18 cellular contexts compared by ENCODE assay signal in the genomic region with DNA sequence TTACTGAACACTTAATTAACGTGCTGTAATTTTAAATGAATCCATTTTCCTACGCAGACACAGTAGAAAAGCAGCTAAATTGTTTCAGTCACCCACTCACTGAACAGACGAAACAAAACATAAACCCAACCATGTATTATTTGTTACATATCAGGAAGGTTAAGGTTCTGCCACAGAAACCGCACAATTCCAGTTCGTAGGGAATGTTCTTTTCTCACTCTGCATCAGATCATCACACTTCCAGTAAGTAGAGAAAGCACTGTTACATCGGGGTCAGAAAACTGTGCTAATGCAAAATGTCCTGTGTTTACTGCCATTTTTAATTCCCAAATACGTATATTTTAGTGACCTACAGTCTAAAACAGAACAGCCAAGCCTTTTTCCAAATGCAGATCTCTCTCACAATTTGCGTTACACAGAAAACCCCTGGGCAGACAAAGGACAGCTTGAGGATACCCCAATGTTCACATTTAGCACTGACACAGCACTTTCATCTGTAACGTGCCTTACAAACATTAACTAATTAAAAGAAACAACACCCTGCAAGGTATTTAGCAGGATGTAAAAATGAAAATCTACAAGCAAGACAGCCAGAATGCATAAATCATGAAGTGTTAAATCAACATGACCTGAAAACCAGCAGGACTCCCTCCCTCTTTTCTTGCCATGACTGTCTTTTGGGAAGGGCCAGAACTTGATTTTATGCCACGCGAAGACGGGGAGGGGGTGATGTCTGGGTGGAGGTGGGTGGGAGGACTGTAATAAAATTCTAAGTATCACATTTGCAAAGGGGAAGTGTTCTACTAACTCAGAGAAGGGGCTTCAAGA. TPM values are rescaled to one million over a fixed set of nuclear protein-coding genes. Genes with fewer than 3 reads are reported as not detected.
A peak's percentile ranks its signal among the peaks of the same experiment; 100 is the strongest.
DNase-seq lines count a peak whose midpoint lies in the region; ATAC-seq and TF ChIP-seq lines count a peak whose summit lies in the region.
"Had no signal": no experiment of that assay in that cellular context is flagged by ENCODE, and none has a peak within 500 bp of the region (broad histone marks: within the 10 kb centered on the region; RNA-seq: fewer than 3 reads in every experiment).

No MANE protein-coding gene starts in this region.

- CTCF ChIA-PET in activated CD8-positive, alpha-beta T cell treated with anti-CD3 and anti-CD28 coated beads, Interleukin-2, amount 10 ng/mL, durations not matched to agents 7 days and 5 days (lab: Charles Lee): no interaction called here

- H3K27ac ChIP-seq in mesodermal cell (ENCODE audit: low read depth, low read length, severe bottlenecking): peak overlapping the region; percentile 29
- H3K27ac ChIP-seq: BLaER1 treated with 17β-estradiol and CSF1 and Interleukin-3, amounts not matched to agents 10 nM and 100 nM; sigmoid colon; testis had no signal

- no peak overlapping the region for H3K4me3 ChIP-seq in mesodermal cell (ENCODE audit: extremely low read depth, insufficient read depth, low read length, poor library complexity, severe bottlenecking)
- H3K4me3 ChIP-seq: BLaER1 treated with 17β-estradiol and CSF1 and Interleukin-3, amounts not matched to agents 10 nM and 100 nM; sigmoid colon; testis had no signal

- no peak for TF ChIP-seq CTCF in brain (conservative IDR thresholded peaks at IDR 0.05)

- H3K36me3 ChIP-seq in mesodermal cell (ENCODE audit: control insufficient read depth, insufficient read depth, low read length): no peaks in the 10 kb centered on the region
- H3K36me3 ChIP-seq: BLaER1 treated with 17β-estradiol and CSF1 and Interleukin-3, amounts not matched to agents 10 nM and 100 nM; sigmoid colon had no signal

- H3K4me1 ChIP-seq in mesodermal cell (ENCODE audit: control insufficient read depth, insufficient read depth, low read length, poor library complexity, severe bottlenecking): peaks cover 10% of the 10 kb centered on the region
- H3K4me1 ChIP-seq: sigmoid colon, testis had no signal

- DNase-seq in LHCN-M2 (ENCODE audit: low read depth) (peak; percentile 63), cardiac septum (ENCODE audit: low spot score) (no peak)
- DNase-seq in activated CD8-positive, alpha-beta T cell treated with anti-CD3 and anti-CD28 coated beads, Interleukin-2, amount 10 ng/mL, durations not matched to agents 7 days and 5 days: no peak
- DNase-seq: activated CD4-positive, alpha-beta memory T cell treated with anti-CD3 and anti-CD28 coated beads, Interleukin-2, amount 10 ng/mL, durations not matched to agents 7 days and 5 days; DMS53; mammary epithelial cell; NCI-H1092; NCI-H82; sigmoid colon; stimulated activated CD4-positive, alpha-beta T cell treated with anti-CD3 and anti-CD28 coated beads, Interleukin-4, amount 100 ng/mL, for 4 hours; testis had no signal

- peaks cover 19% of the 10 kb centered on the region for H3K9me3 ChIP-seq in mesodermal cell (ENCODE audit: control insufficient read depth, low read length)
- H3K9me3 ChIP-seq: sigmoid colon, testis had no signal

- H3K27me3 Mint-ChIP-seq in brain: no peaks in the 10 kb centered on the region
- peaks cover 11% of the 10 kb centered on the region for H3K27me3 Mint-ChIP-seq in activated CD8-positive, alpha-beta T cell treated with anti-CD3 and anti-CD28 coated beads, Interleukin-2, amount 10 ng/mL, durations not matched to agents 7 days and 5 days (ENCODE audit: low read depth)
- H3K27me3 Mint-ChIP-seq: activated T-helper 17 cell treated with anti-CD3 and anti-CD28 coated beads, Interleukin-2, amount 50 U/mL, for 72 hours; IgD-negative memory B cell had no signal

- peak overlapping the region in 4 of 5 experiments; percentile 4 to 66 (median 20) for H3K27ac Mint-ChIP-seq in brain
- H3K27ac Mint-ChIP-seq in activated CD8-positive, alpha-beta T cell treated with anti-CD3 and anti-CD28 coated beads, Interleukin-2, amount 10 ng/mL, durations not matched to agents 7 days and 5 days: no peak overlapping the region
- H3K27ac Mint-ChIP-seq: activated CD4-positive, alpha-beta memory T cell treated with anti-CD3 and anti-CD28 coated beads, Interleukin-2, amount 10 ng/mL, durations not matched to agents 7 days and 5 days; activated T-helper 17 cell treated with anti-CD3 and anti-CD28 coated beads, Interleukin-2, amount 50 U/mL, for 72 hours; IgD-negative memory B cell had no signal

- 61 to 79% methylated on average over 2 to 5 of the region's 12 CpGs for WGBS in mesodermal cell (ENCODE audit: insufficient coverage in 2 of 2), 2 experiments

- H3K9me3 Mint-ChIP-seq in brain: peaks cover 0 to 17% (median 5%) of the 10 kb centered on the region in 5 experiments
- H3K9me3 Mint-ChIP-seq in activated CD8-positive, alpha-beta T cell treated with anti-CD3 and anti-CD28 coated beads, Interleukin-2, amount 10 ng/mL, durations not matched to agents 7 days and 5 days (ENCODE audit: insufficient read depth): no peaks in the 10 kb centered on the region
- H3K9me3 Mint-ChIP-seq: activated T-helper 17 cell treated with anti-CD3 and anti-CD28 coated beads, Interleukin-2, amount 50 U/mL, for 72 hours; IgD-negative memory B cell had no signal

- no peak for ATAC-seq in HG02884 (IDR thresholded peaks at IDR 0.05; ENCODE audit: unreplicated experiment)
- no peak for ATAC-seq in GM18517 (IDR thresholded peaks at IDR 0.05; ENCODE audit: unreplicated experiment)
- ATAC-seq in activated CD8-positive, alpha-beta T cell treated with anti-CD3 and anti-CD28 coated beads, Interleukin-2, amount 10 ng/mL, durations not matched to agents 7 days and 5 days: no peak
- ATAC-seq: activated T-helper 17 cell treated with anti-CD3 and anti-CD28 coated beads, Interleukin-2, amount 50 U/mL, for 72 hours had no signal

- intact Hi-C loops in cardiac septum (cut with DNase I): no loop called here

- peak overlapping the region in 3 of 5 experiments; percentile 27 to 54 (median 50) for H3K4me3 Mint-ChIP-seq in brain
- H3K4me3 Mint-ChIP-seq in activated CD8-positive, alpha-beta T cell treated with anti-CD3 and anti-CD28 coated beads, Interleukin-2, amount 10 ng/mL, durations not matched to agents 7 days and 5 days: no peak overlapping the region
- H3K4me3 Mint-ChIP-seq: activated CD4-positive, alpha-beta memory T cell treated with anti-CD3 and anti-CD28 coated beads, Interleukin-2, amount 10 ng/mL, durations not matched to agents 7 days and 5 days; activated T-helper 17 cell treated with anti-CD3 and anti-CD28 coated beads, Interleukin-2, amount 50 U/mL, for 72 hours; IgD-negative memory B cell had no signal

- no peaks in the 10 kb centered on the region for H3K36me3 Mint-ChIP-seq in brain
- H3K36me3 Mint-ChIP-seq in activated CD8-positive, alpha-beta T cell treated with anti-CD3 and anti-CD28 coated beads, Interleukin-2, amount 10 ng/mL, durations not matched to agents 7 days and 5 days (ENCODE audit: low read depth): no peaks in the 10 kb centered on the region

- H3K4me1 Mint-ChIP-seq in brain: peaks cover 27% of the 10 kb centered on the region
- no peaks in the 10 kb centered on the region for H3K4me1 Mint-ChIP-seq in activated CD8-positive, alpha-beta T cell treated with anti-CD3 and anti-CD28 coated beads, Interleukin-2, amount 10 ng/mL, durations not matched to agents 7 days and 5 days (ENCODE audit: low read depth)
- H3K4me1 Mint-ChIP-seq: activated CD4-positive, alpha-beta memory T cell treated with anti-CD3 and anti-CD28 coated beads, Interleukin-2, amount 10 ng/mL, durations not matched to agents 7 days and 5 days; activated T-helper 17 cell treated with anti-CD3 and anti-CD28 coated beads, Interleukin-2, amount 50 U/mL, for 72 hours had no signal

- POLR2A ChIA-PET in activated CD8-positive, alpha-beta T cell treated with anti-CD3 and anti-CD28 coated beads, Interleukin-2, amount 10 ng/mL, durations not matched to agents 7 days and 5 days (lab: Charles Lee): no interaction called here

RNA-seq across cellular contexts. Expression of a gene that starts 34.8 kb away (rescaled TPM):
- total RNA-seq in LHCN-M2 (2014; rRNA removed) (29.0 and 29.6 TPM in 2 replicates), cardiac septum (37.3 TPM)
- 10.8 TPM for polyA plus RNA-seq in LHCN-M2 (2012)
- 2.4 TPM for polyA plus RNA-seq in brain (ENCODE audit: insufficient read depth, low read depth, low replicate concordance)
- 62.9 TPM for polyA plus RNA-seq in mesodermal cell (2013, experiment 1 of 2)
- polyA plus RNA-seq in mesodermal cell (2013, experiment 2 of 2): 50.1 TPM
- 1 to 10 TPM; 6.7 to 6.9 TPM for total RNA-seq in activated CD8-positive, alpha-beta T cell treated with anti-CD3 and anti-CD28 coated beads, Interleukin-2, amount 10 ng/mL, durations not matched to agents 7 days and 5 days
